In the genomic region with DNA sequence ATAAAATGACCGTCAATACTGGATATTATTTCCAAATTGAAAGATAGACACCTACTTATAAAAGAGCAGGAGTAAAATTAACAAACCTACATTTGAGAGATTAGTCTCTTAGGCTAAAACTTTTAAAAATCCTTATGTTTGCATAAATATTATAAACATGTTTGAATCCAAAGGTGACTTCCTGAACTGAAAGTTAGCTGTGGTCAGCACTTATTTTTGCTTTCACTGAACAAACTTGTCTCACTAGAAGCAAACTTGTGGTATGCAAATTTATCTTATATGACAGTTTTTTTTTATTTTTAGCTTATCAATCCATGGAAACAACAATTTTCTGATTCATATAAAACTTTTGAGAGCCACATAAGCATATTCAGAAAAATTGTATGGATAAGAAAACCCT, we compare ENCODE assay signal across 24 cellular contexts.
DNase-seq lines count a peak whose midpoint lies in the region; ATAC-seq, FAIRE-seq and TF ChIP-seq lines count a peak whose summit lies in the region.
"Had no signal": no experiment of that assay in that cellular context is flagged by ENCODE, and none has a peak within 500 bp of the region (broad histone marks: within the 10 kb centered on the region; RNA-seq: fewer than 3 reads in every experiment).

No MANE protein-coding gene starts in this region.

- TF ChIP-seq EP300 in HepG2 (IDR thresholded peaks at IDR 0.05; ENCODE audit: low read depth in 2 of 2, low read length in 2 of 2) = no peak
- TF ChIP-seq EP300 in HepG2 (CRISPR knock-in tag; IDR thresholded peaks at IDR 0.05; ENCODE audit: borderline replicate concordance) = no peak

- no peak for FAIRE-seq in HepG2 (lab: Jason Lieb, UNC)
- FAIRE-seq: GM12878, GM12892, GM18507 had no signal

- H4K20me1 ChIP-seq in HepG2 (ENCODE audit: insufficient read depth, low read length) (no peaks in the 10 kb centered on the region), MM.1S (ENCODE audit: insufficient read depth, low read length) (no peaks in the 10 kb centered on the region)
- H4K20me1 ChIP-seq: BLaER1 had no signal

- H3K4me3 ChIP-seq in HepG2 (replicated peaks in 1 of 3; ENCODE audit: insufficient read depth in 1 of 3, low read depth in 2 of 3, low read length in 3 of 3) = no peak overlapping the region
- H3K4me3 ChIP-seq in right lobe of liver = no peak overlapping the region
- no peak overlapping the region for H3K4me3 ChIP-seq in MM.1S (ENCODE audit: low read length)
- H3K4me3 ChIP-seq: BLaER1, GM12878 had no signal

- TF ChIP-seq POLR2A in HepG2 (IDR thresholded peaks at IDR 0.05; ENCODE audit: insufficient read depth in 1 of 2, low read depth in 2 of 2, low read length in 2 of 2) (no peak), right lobe of liver (IDR thresholded peaks at IDR 0.05) (no peak)

- H3F3A ChIP-seq in MM.1S (ENCODE audit: insufficient read depth, low read length) = no peaks in the 10 kb centered on the region

- no peaks in the 10 kb centered on the region for H3K79me2 ChIP-seq in HepG2 (ENCODE audit: insufficient read depth, low read length)
- no peaks in the 10 kb centered on the region for H3K79me2 ChIP-seq in MM.1S (ENCODE audit: low read length)

- TF ChIP-seq RAD21 in HepG2 (CRISPR knock-in tag; IDR thresholded peaks at IDR 0.05) = no peak

- H3K9ac ChIP-seq in HepG2 (ENCODE audit: insufficient read depth, low read depth, low read length) (no peak overlapping the region), MM.1S (ENCODE audit: low read length) (no peak overlapping the region)
- H3K9ac ChIP-seq: BLaER1 had no signal

- no peak overlapping the region for H2AFZ ChIP-seq in HepG2 (ENCODE audit: low read length)
- H2AFZ ChIP-seq in MM.1S (ENCODE audit: low read length) = no peak overlapping the region

- in situ Hi-C loops in HepG2 (cut with HindIII; ENCODE audit: extremely low pct_ligation_motif_present, low pct_unique_long_range_greater_than_20kb) = no loop called here

- H3K27me3 ChIP-seq in HepG2 (ENCODE audit: control insufficient read depth in 1 of 2, insufficient read depth in 2 of 2, low read length in 2 of 2) (no peaks in the 10 kb centered on the region; a peak in 1 of 5 replicates), right lobe of liver (no peaks in the 10 kb centered on the region), MM.1S (replicated peaks; ENCODE audit: insufficient read depth, low read length) (no peaks in the 10 kb centered on the region)
- H3K27me3 ChIP-seq: BE2C, BLaER1 had no signal

- H3K4me1 ChIP-seq in HepG2 (ENCODE audit: insufficient read depth, low read length) = no peaks in the 10 kb centered on the region
- no peaks in the 10 kb centered on the region for H3K4me1 ChIP-seq in right lobe of liver
- no peaks in the 10 kb centered on the region for H3K4me1 ChIP-seq in MM.1S (ENCODE audit: low read length)
- H3K4me1 ChIP-seq: BE2C had no signal

- H3K9me3 ChIP-seq in HepG2 (ENCODE audit: low read length) (no peaks in the 10 kb centered on the region), right lobe of liver (no peaks in the 10 kb centered on the region), MM.1S (replicated peaks; ENCODE audit: insufficient read depth, low read length) (no peaks in the 10 kb centered on the region)
- H3K9me3 ChIP-seq: BE2C, BLaER1 had no signal

- POLR2A ChIA-PET in HepG2 (lab: Yijun Ruan, JAX) = no interaction called here

- TF ChIP-seq CTCF in HepG2 (CRISPR knock-in tag; IDR thresholded peaks at IDR 0.05) (no peak), right lobe of liver (IDR thresholded peaks at IDR 0.05) (no peak), MM.1S (IDR thresholded peaks at IDR 0.05; ENCODE audit: low read length) (no peak)

- ATAC-seq in HepG2 (no peak), right lobe of liver (no peak), HG03565 (IDR thresholded peaks at IDR 0.05; ENCODE audit: unreplicated experiment) (no peak), SK-N-SH treated with all-trans-retinoic acid at 6 μM for 48 hours (no peak)
- ATAC-seq: GM12878 had no signal

- DNase-seq in HepG2 (ENCODE audit: low spot score) (no peak), right lobe of liver (no peak), MM.1S (peak; percentile 27)
- DNase-seq: ACHN; BE2C; C1 segment of cervical spinal cord; CD4-positive, alpha-beta memory T cell; CD4-positive, CD25-positive, alpha-beta regulatory T cell; CD8-positive, alpha-beta memory T cell; COR-L47; DMS 273 treated with DMSO at 0.1 percent for 48 hours; DMS153; DMS53; DMS79; DND-41; EL; GDM1 had no signal

- no peak overlapping the region for H3K27ac ChIP-seq in HepG2 (ENCODE audit: extremely low read length, insufficient read depth, low read length)
- no peak overlapping the region for H3K27ac ChIP-seq in right lobe of liver
- no peak overlapping the region for H3K27ac ChIP-seq in MM.1S (ENCODE audit: low read length)
- H3K27ac ChIP-seq: 22Rv1, BLaER1 had no signal

- 0% methylated on average over 1 of the region's 1 CpG for WGBS in HepG2 (ENCODE audit: low lambda C conversion rate)
- 67% methylated on average over 1 of the region's 1 CpG for WGBS in right lobe of liver (ENCODE audit: insufficient coverage, low coverage, low lambda C conversion rate, missing lambda C conversion rate)

- no peaks in the 10 kb centered on the region for H3K9me2 ChIP-seq in MM.1S (replicated peaks; ENCODE audit: insufficient read depth, low read length)

- intact Hi-C loops in HepG2 (cut with micrococcal nuclease; ENCODE audit: unreplicated experiment) = no loop called here
- intact Hi-C loops in right lobe of liver (cut with DNase I) = no loop called here

- no TSS peak for BruUV-seq in HepG2 (replicated peaks; lab: Mats Ljungman, UMichigan)

- H3K4me2 ChIP-seq in HepG2 (ENCODE audit: low read depth, low read length) (no peak overlapping the region), MM.1S (ENCODE audit: low read depth, low read length) (no peak overlapping the region)
- H3K4me2 ChIP-seq: BLaER1 had no signal

- H3K36me3 ChIP-seq in HepG2 (replicated peaks in 1 of 2; ENCODE audit: control insufficient read depth in 1 of 2, insufficient read depth in 2 of 2, low read length in 2 of 2) (no peaks in the 10 kb centered on the region), right lobe of liver (no peaks in the 10 kb centered on the region), MM.1S (replicated peaks; ENCODE audit: insufficient read depth, low read length) (no peaks in the 10 kb centered on the region)
- H3K36me3 ChIP-seq: BE2C, BLaER1 had no signal

- CTCF ChIA-PET in HepG2 (lab: Yijun Ruan, JAX; ENCODE audit: low intra/inter-chr PET ratio, low total read pairs) = no interaction called here

TF ChIP-seq in HepG2, 621 proteins besides CTCF, POLR2A, EP300 and RAD21:
- TF ChIP-seq MAFF (IDR thresholded peaks at IDR 0.05; ENCODE audit: low read depth, low read length) (peak; percentile 57), HDAC1 (CRISPR knock-in tag; IDR thresholded peaks at IDR 0.05) (no peak), ZZZ3 (CRISPR knock-in tag; IDR thresholded peaks at IDR 0.05; ENCODE audit: borderline replicate concordance) (no peak), ZEB1 (IDR thresholded peaks at IDR 0.05; ENCODE audit: insufficient replicate concordance, low read depth) (no peak), ZBTB43 (CRISPR knock-in tag; conservative IDR thresholded peaks at IDR 0.05) (no peak), ZNF841 (CRISPR knock-in tag; IDR thresholded peaks at IDR 0.05; ENCODE audit: borderline replicate concordance) (no peak), ZFP90 (CRISPR knock-in tag; IDR thresholded peaks at IDR 0.05; ENCODE audit: borderline replicate concordance) (no peak), MAFK (conservative IDR thresholded peaks at IDR 0.05 in 1 of 2, IDR thresholded peaks at IDR 0.05 in 1 of 2; ENCODE audit: low read length in 2 of 2) (peak; percentile 36 to 71), NFE2L1 (CRISPR knock-in tag; IDR thresholded peaks at IDR 0.05; ENCODE audit: borderline replicate concordance) (no peak), ZNF615 (CRISPR knock-in tag; IDR thresholded peaks at IDR 0.05; ENCODE audit: borderline replicate concordance) (no peak), KLF16 (CRISPR knock-in tag; IDR thresholded peaks at IDR 0.05) (no peak)

TF ChIP-seq in SK-N-SH treated with all-trans-retinoic acid at 6 μM for 48 hours, 23 proteins besides CTCF, POLR2A, EP300 and RAD21:
- TF ChIP-seq ZC3H10 (CRISPR knock-in tag; IDR thresholded peaks at IDR 0.05) = no peak
